Comparison of ENCODE assay signal across 27 cellular contexts in the genomic region with DNA sequence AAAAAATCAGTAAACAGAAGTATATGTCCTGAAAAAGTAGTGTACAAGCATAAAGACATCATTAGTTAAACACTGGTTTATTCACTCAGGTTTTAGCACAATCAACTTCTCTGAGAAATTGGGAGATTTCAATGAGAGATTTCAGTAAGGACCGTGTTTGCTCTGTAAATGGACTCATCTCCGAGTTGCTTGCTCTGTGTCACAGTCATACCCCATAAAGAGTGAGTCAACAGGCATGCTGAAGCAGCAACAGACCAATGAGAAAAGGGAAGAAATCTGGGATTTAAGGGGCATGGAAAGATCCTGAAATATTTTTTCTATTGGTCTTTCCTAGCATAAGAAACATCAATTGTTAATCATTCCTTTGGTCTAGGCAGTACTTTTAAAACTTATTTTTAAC.
"Had no signal": no experiment of that assay in that cellular context is flagged by ENCODE, and none has a peak within 500 bp of the region (broad histone marks: within the 10 kb centered on the region; RNA-seq: fewer than 3 reads in every experiment).

No MANE protein-coding gene starts in this region.

- H3K4me1 ChIP-seq: esophagus squamous epithelium, gastroesophageal sphincter, testis, transverse colon had no signal

- DNase-seq: activated CD4-positive, alpha-beta T cell treated with anti-CD3 and anti-CD28 coated beads for 4 hours; activated CD4-positive, alpha-beta T cell treated with anti-CD3 and anti-CD28 coated beads, Interleukin-2, amount 50 U/mL, for 4 hours; activated effector memory CD4-positive, alpha-beta T cell treated with Interleukin-2 at 50 U/mL for 16 hours; activated naive CD4-positive, alpha-beta T cell treated with Interleukin-2 at 50 U/mL for 16 hours; activated T-cell treated with anti-CD3 and anti-CD28 coated beads for 4 hours; anterior cingulate cortex; dermis blood vessel endothelial cell; effector CD4-positive, alpha-beta T cell; esophagus squamous epithelium; islet precursor cell; left cardiac atrium; left ventricle myocardium superior; mucosa of descending colon; posterior cingulate gyrus; right cardiac atrium; stimulated activated CD4-positive, alpha-beta T cell treated with anti-CD3 and anti-CD28 coated beads, Interleukin-2, amount 100 ng/mL, for 48 hours; stimulated activated naive CD8-positive, alpha-beta T cell treated with anti-CD3 and anti-CD28 coated beads, Interleukin-15, Interleukin-2, amounts not matched to agents 100 U/mL and 50 U/mL, for 24 hours; testis; transverse colon had no signal

- H3K9me3 Mint-ChIP-seq: natural killer cell treated with Interleukin-12 subunit alpha and Interleukin-12 subunit beta and Interleukin-15 and Interleukin-18, amount 100 ng/mL, for 72 hours; T-helper 2 cell treated with Interferon-gamma antibody and Interleukin-4, amounts not matched to agents 5 μg/mL and 100 μg/mL, for 36 hours had no signal

- H3K36me3 Mint-ChIP-seq: activated naive CD8-positive, alpha-beta T cell; natural killer cell treated with Interleukin-12 subunit alpha and Interleukin-12 subunit beta and Interleukin-15 and Interleukin-18, amount 100 ng/mL, for 72 hours had no signal

- H3K27ac Mint-ChIP-seq: activated naive CD8-positive, alpha-beta T cell; natural killer cell treated with Interleukin-12 subunit alpha and Interleukin-12 subunit beta and Interleukin-15 and Interleukin-18, amount 100 ng/mL, for 72 hours; T-helper 2 cell treated with Interferon-gamma antibody and Interleukin-4, amounts not matched to agents 5 μg/mL and 100 μg/mL, for 36 hours had no signal

- H3K79me2 ChIP-seq: hepatocyte had no signal

- H3K4me3 Mint-ChIP-seq: activated naive CD8-positive, alpha-beta T cell; natural killer cell treated with Interleukin-12 subunit alpha and Interleukin-12 subunit beta and Interleukin-15 and Interleukin-18, amount 100 ng/mL, for 72 hours; T-helper 2 cell treated with Interferon-gamma antibody and Interleukin-4, amounts not matched to agents 5 μg/mL and 100 μg/mL, for 36 hours had no signal

- ATAC-seq: gastroesophageal sphincter; left cardiac atrium; left ventricle myocardium superior; mucosa of descending colon; natural killer cell treated with Interleukin-12 subunit alpha and Interleukin-12 subunit beta and Interleukin-15 and Interleukin-18, amount 100 ng/mL, for 72 hours; right cardiac atrium; stimulated activated naive CD8-positive, alpha-beta T cell treated with anti-CD3 and anti-CD28 coated beads, Interleukin-15, Interleukin-2, amounts not matched to agents 100 U/mL and 50 U/mL, for 24 hours had no signal

- H3K27ac ChIP-seq: epithelial cell of prostate, esophagus squamous epithelium, gastroesophageal sphincter, hepatocyte, testis, transverse colon, VCaP had no signal

- H3K9me3 ChIP-seq: esophagus squamous epithelium, gastroesophageal sphincter, mucosa of descending colon, testis, transverse colon had no signal

- H2AFZ ChIP-seq: hepatocyte had no signal

- FAIRE-seq: colon had no signal

- H3K27me3 ChIP-seq: gastroesophageal sphincter, hepatocyte, testis, transverse colon had no signal

- H3K4me2 ChIP-seq: hepatocyte had no signal

- H3K4me3 ChIP-seq: esophagus squamous epithelium, gastroesophageal sphincter, hepatocyte, mucosa of descending colon, testis, transverse colon had no signal

- H3K36me3 ChIP-seq: esophagus squamous epithelium, gastroesophageal sphincter, transverse colon had no signal
